Comparison of ENCODE assay signal across 1 cellular context in the genomic region with DNA sequence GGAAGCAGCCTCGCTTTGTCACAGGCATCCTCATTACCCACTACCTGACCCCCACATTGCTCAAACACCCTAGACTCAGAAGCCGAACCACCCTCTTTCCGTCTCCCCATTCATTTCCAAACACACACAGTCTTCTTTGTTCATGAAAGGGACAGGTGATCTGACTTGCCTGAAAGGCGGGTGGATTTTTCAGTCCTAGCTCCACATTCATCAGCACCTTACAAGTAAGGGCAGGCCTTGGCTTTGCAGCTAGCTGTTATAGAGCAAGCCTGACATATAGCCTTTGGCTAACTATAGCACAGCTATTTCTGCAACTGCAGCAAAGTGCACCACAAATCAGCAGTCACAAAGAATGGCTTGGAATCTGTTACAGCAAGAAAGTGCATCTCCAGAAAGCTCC.
TF ChIP-seq lines count a peak whose summit lies in the region.

No MANE protein-coding gene starts in this region.

TF ChIP-seq in IMR-90, 13 proteins besides CTCF, POLR2A, EP300 and RAD21:
- TF ChIP-seq SMC3 (IDR thresholded peaks at IDR 0.05; ENCODE audit: low read depth, low read length) (no peak), BHLHE40 (IDR thresholded peaks at IDR 0.05; ENCODE audit: low read depth, low read length) (no peak), NFE2L2 (IDR thresholded peaks at IDR 0.05; ENCODE audit: low read depth, low read length) (no peak), FOS (IDR thresholded peaks at IDR 0.05; ENCODE audit: low read depth, low read length) (no peak), MAZ (IDR thresholded peaks at IDR 0.05; ENCODE audit: borderline replicate concordance, low read depth, low read length) (no peak), CHD1 (IDR thresholded peaks at IDR 0.05; ENCODE audit: low read depth, low read length) (no peak), MXI1 (IDR thresholded peaks at IDR 0.05; ENCODE audit: borderline replicate concordance, low read depth, low read length) (no peak), MAFK (IDR thresholded peaks at IDR 0.05; ENCODE audit: low read depth, low read length) (no peak), RCOR1 (IDR thresholded peaks at IDR 0.05; ENCODE audit: insufficient replicate concordance, low read length) (no peak), CEBPB (IDR thresholded peaks at IDR 0.05; ENCODE audit: low read depth, low read length) (no peak), RFX5 (IDR thresholded peaks at IDR 0.05; ENCODE audit: low read depth, low read length) (no peak)
- TF ChIP-seq, protein P1, sequence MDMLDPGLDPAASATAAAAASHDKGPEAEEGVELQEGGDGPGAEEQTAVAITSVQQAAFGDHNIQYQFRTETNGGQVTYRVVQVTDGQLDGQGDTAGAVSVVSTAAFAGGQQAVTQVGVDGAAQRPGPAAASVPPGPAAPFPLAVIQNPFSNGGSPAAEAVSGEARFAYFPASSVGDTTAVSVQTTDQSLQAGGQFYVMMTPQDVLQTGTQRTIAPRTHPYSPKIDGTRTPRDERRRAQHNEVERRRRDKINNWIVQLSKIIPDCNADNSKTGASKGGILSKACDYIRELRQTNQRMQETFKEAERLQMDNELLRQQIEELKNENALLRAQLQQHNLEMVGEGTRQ (IDR thresholded peaks at IDR 0.05; ENCODE audit: low read depth, low read length): no peak
- TF ChIP-seq, protein P2, sequence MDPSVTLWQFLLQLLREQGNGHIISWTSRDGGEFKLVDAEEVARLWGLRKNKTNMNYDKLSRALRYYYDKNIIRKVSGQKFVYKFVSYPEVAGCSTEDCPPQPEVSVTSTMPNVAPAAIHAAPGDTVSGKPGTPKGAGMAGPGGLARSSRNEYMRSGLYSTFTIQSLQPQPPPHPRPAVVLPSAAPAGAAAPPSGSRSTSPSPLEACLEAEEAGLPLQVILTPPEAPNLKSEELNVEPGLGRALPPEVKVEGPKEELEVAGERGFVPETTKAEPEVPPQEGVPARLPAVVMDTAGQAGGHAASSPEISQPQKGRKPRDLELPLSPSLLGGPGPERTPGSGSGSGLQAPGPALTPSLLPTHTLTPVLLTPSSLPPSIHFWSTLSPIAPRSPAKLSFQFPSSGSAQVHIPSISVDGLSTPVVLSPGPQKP (IDR thresholded peaks at IDR 0.05; ENCODE audit: borderline replicate concordance, low read depth, low read length): no peak
